ENCODE assay signal across 18 cellular contexts in genomic region chr6:108027054-108027453, GRCh38. TPM values are rescaled to one million over a fixed set of nuclear protein-coding genes. Genes with fewer than 3 reads are reported as not detected.
DNase-seq lines count a peak whose midpoint lies in the region; ATAC-seq and TF ChIP-seq lines count a peak whose summit lies in the region.
"Had no signal": no experiment of that assay in that cellular context is flagged by ENCODE, and none has a peak within 500 bp of the region (broad histone marks: within the 10 kb centered on the region; RNA-seq: fewer than 3 reads in every experiment).

No MANE protein-coding gene starts in this region.

- H3K9me3 ChIP-seq in HEK293 (ENCODE audit: control insufficient read depth, insufficient read depth, low read depth, low read length), result no peaks in the 10 kb centered on the region
- H3K9me3 ChIP-seq: Caco-2, HAP-1 had no signal

- H3K4me3 ChIP-seq in HEK293 (ENCODE audit: low read depth, low read length), result no peak overlapping the region
- H3K4me3 ChIP-seq: HAP-1 had no signal

- no peak for TF ChIP-seq CTCF in HEK293 (tag by site-specific recombination; IDR thresholded peaks at IDR 0.05)

- POLR2A ChIA-PET in HEK293 (lab: Yijun Ruan, JAX), result no interaction called here

- DNase-seq in NCI-H2171 treated with DMSO at 0.1 percent for 48 hours (lab: John Stamatoyannopoulos, UW) (peak; percentile 23), NCI-H2171 (lab: John Stamatoyannopoulos, UW) (no peak), cerebellar cortex (ENCODE audit: low spot score) (peak; percentile 71), myocyte (ENCODE audit: low read depth) (peak; percentile 19), GOT3 (lab: John Stamatoyannopoulos, UW) (no peak), DMS153 treated with DMSO at 0.1 percent for 48 hours (lab: John Stamatoyannopoulos, UW; ENCODE audit: unreplicated experiment) (no peak)
- DNase-seq: Caco-2; CD4-positive, alpha-beta T cell; DND-41; NCI-H187; NCI-H2107; NK-92 treated with Interleukin-12 subunit alpha and Interleukin-12 subunit beta, amount 100 ng/mL, for 24 hours; SHP77; T-cell had no signal

- H3K27ac ChIP-seq in HEK293 (ENCODE audit: extremely low read depth, low read depth, low read length), result no peak overlapping the region

- CTCF ChIA-PET in HEK293 (lab: Yijun Ruan, JAX), result interaction anchor here (0.7 to 1.1 kb wide), 4 partner anchors 13 to 465 kb away, joined by 3 to 4 read pairs (median 3); no protein-coding TSS in a partner anchor

- no peaks in the 10 kb centered on the region for H3K4me1 ChIP-seq in HEK293 (ENCODE audit: control insufficient read depth, insufficient read depth, low read length)

- no peaks in the 10 kb centered on the region for H3K36me3 ChIP-seq in HEK293 (ENCODE audit: control insufficient read depth in 2 of 2, insufficient read depth in 1 of 2, low read length in 2 of 2)
- H3K36me3 ChIP-seq: HAP-1 had no signal

- no peak for ATAC-seq in HG02798 (IDR thresholded peaks at IDR 0.05; ENCODE audit: poor library complexity, unreplicated experiment)
- ATAC-seq: SK-N-SH treated with all-trans-retinoic acid at 6 μM for 48 hours, T-cell had no signal

TF ChIP-seq in HEK293, 187 proteins besides CTCF, POLR2A, EP300 and RAD21:
- TF ChIP-seq ZNF449 (tag by site-specific recombination; IDR thresholded peaks at IDR 0.05), result peak; percentile 90
- no peak for TF ChIP-seq PATZ1 (tag by site-specific recombination; IDR thresholded peaks at IDR 0.05)

RNA-seq across cellular contexts. Expression of gene OSTM1, which starts 47.5 kb away (rescaled TPM):
- 96.9 and 123 TPM in 2 replicates for total RNA-seq in myocyte
- 42.2 TPM for polyA plus RNA-seq in myocyte (2012)

Comparison
In these comparisons a context has a peak if more than half of its experiments do, and no peak if none do; other contexts are left out.
1. DNase-seq: peak in NCI-H2171 treated with DMSO at 0.1 percent for 48 hours (single experiment), cerebellar cortex (single experiment) and myocyte (single experiment); none in NCI-H2171 (single experiment), GOT3 (single experiment) and DMS153 treated with DMSO at 0.1 percent for 48 hours (single experiment).